20 cellular contexts compared by ENCODE assay signal in genomic region chr7:100490483-100491191, GRCh38. TPM values are rescaled to one million over a fixed set of nuclear protein-coding genes. Genes with fewer than 3 reads are reported as not detected.
DNase-seq lines count a peak whose midpoint lies in the region; ATAC-seq, FAIRE-seq and TF ChIP-seq lines count a peak whose summit lies in the region.
"Had no signal": no experiment of that assay in that cellular context is flagged by ENCODE, and none has a peak within 500 bp of the region (broad histone marks: within the 10 kb centered on the region; RNA-seq: fewer than 3 reads in every experiment).

No MANE protein-coding gene starts in this region.

- POLR2A ChIA-PET in CD8-positive, alpha-beta T cell (lab: Charles Lee): no interaction called here

- DNase-seq in DMS53 (lab: John Stamatoyannopoulos, UW) (peak; percentile 73), DMS53 treated with DMSO at 0.1 percent for 48 hours (lab: John Stamatoyannopoulos, UW; ENCODE audit: unreplicated experiment) (no peak), NCI-H69 (lab: John Stamatoyannopoulos, UW) (peak; percentile 40), frontal cortex (ENCODE audit: low spot score in 2 of 2) (peak; percentile 10 to 11), substantia nigra (lab: John Stamatoyannopoulos, UW) (no peak)
- no peak for DNase-seq in CD8-positive, alpha-beta T cell
- DNase-seq in effector memory CD8-positive, alpha-beta T cell: no peak
- DNase-seq: activated B cell treated with CpG ODN at 0.5 μM for 24 hours, lower lobe of right lung had no signal

- peaks cover 13% of the 10 kb centered on the region for H3K4me1 Mint-ChIP-seq in CD8-positive, alpha-beta T cell (ENCODE audit: low read depth)
- peaks cover 6 to 10% of the 10 kb centered on the region in 2 donors for H3K4me1 Mint-ChIP-seq in effector memory CD8-positive, alpha-beta T cell (ENCODE audit: low read depth in 2 of 2)

- FAIRE-seq in frontal cortex (lab: Jason Lieb, UNC): no peak
- FAIRE-seq: colon, H54 had no signal

- CTCF ChIA-PET in CD8-positive, alpha-beta T cell (lab: Charles Lee): interaction anchor here (1.9 to 3.2 kb wide), 2 partner anchors 10 to 21 kb away, joined by 5 to 15 read pairs; no protein-coding TSS in a partner anchor

- H3K4me1 ChIP-seq in CD8-positive, alpha-beta T cell (ENCODE audit: insufficient read depth, low read length): peaks cover 12% of the 10 kb centered on the region
- H3K4me1 ChIP-seq: parathyroid adenoma had no signal

- no peaks in the 10 kb centered on the region for H3K27me3 ChIP-seq in CD8-positive, alpha-beta T cell (ENCODE audit: insufficient read depth, low read length)
- H3K27me3 ChIP-seq: upper lobe of left lung had no signal

- no peak overlapping the region for H3K4me3 ChIP-seq in CD8-positive, alpha-beta T cell (ENCODE audit: low read depth, low read length)
- H3K4me3 ChIP-seq: lower lobe of right lung, SJCRH30, upper lobe of left lung had no signal

- intact Hi-C loops in CD8-positive, alpha-beta T cell (cut with DNase I, micrococcal nuclease): loop anchor here in 1 of 2 experiments (2.0 kb wide), 1 partner anchor 16 kb away; no protein-coding TSS in a partner anchor

- H3K36me3 Mint-ChIP-seq in CD8-positive, alpha-beta T cell: no peaks in the 10 kb centered on the region
- peaks cover 5% of the 10 kb centered on the region for H3K36me3 Mint-ChIP-seq in effector memory CD8-positive, alpha-beta T cell (ENCODE audit: insufficient read depth)
- H3K36me3 Mint-ChIP-seq: activated naive CD4-positive, alpha-beta T cell treated with anti-CD3 and anti-CD28 coated beads, Interleukin-2, amount 10 ng/mL, durations not matched to agents 7 days and 5 days had no signal

- peak overlapping the region; percentile 51 for H3K27ac ChIP-seq in substantia nigra (ENCODE audit: low read depth, low read length, poor library complexity, severe bottlenecking)
- no peak overlapping the region for H3K27ac ChIP-seq in CD8-positive, alpha-beta T cell (ENCODE audit: low read depth, low read length)
- H3K27ac ChIP-seq: 22Rv1, lower lobe of right lung, parathyroid adenoma, SJCRH30, upper lobe of left lung had no signal

- no peaks in the 10 kb centered on the region for H3K27me3 Mint-ChIP-seq in CD8-positive, alpha-beta T cell (ENCODE audit: low read depth)
- peaks cover 0 to 4% of the 10 kb centered on the region in 2 donors for H3K27me3 Mint-ChIP-seq in effector memory CD8-positive, alpha-beta T cell

- ATAC-seq in HG02840 (IDR thresholded peaks at IDR 0.05; ENCODE audit: low FRiP score, unreplicated experiment): no peak
- no peak for ATAC-seq in CD8-positive, alpha-beta T cell
- no peak for ATAC-seq in effector memory CD8-positive, alpha-beta T cell (replicated peaks)
- ATAC-seq: lower lobe of right lung had no signal

- no peaks in the 10 kb centered on the region for H3K36me3 ChIP-seq in CD8-positive, alpha-beta T cell (ENCODE audit: insufficient read depth, low read length)
- H3K36me3 ChIP-seq: lower lobe of right lung, SJCRH30, upper lobe of left lung had no signal

- H3K4me3 Mint-ChIP-seq in CD8-positive, alpha-beta T cell: no peak overlapping the region
- H3K4me3 Mint-ChIP-seq in effector memory CD8-positive, alpha-beta T cell: no peak overlapping the region
- H3K4me3 Mint-ChIP-seq: activated B cell treated with CpG ODN at 0.5 μM for 24 hours; activated CD8-positive, alpha-beta T cell treated with anti-CD3 and anti-CD28 coated beads, Interleukin-2, amount 10 ng/mL, durations not matched to agents 7 days and 5 days; activated naive CD4-positive, alpha-beta T cell treated with anti-CD3 and anti-CD28 coated beads, Interleukin-2, amount 10 ng/mL, durations not matched to agents 7 days and 5 days; T-helper 2 cell treated with Interferon-gamma antibody and Interleukin-4, amounts not matched to agents 5 μg/mL and 100 μg/mL, for 36 hours had no signal

- no peak for TF ChIP-seq CTCF in CD8-positive, alpha-beta T cell (IDR thresholded peaks at IDR 0.05)

- H3K27ac Mint-ChIP-seq in CD8-positive, alpha-beta T cell: no peak overlapping the region
- H3K27ac Mint-ChIP-seq in effector memory CD8-positive, alpha-beta T cell: no peak overlapping the region
- H3K27ac Mint-ChIP-seq: activated B cell treated with CpG ODN at 0.5 μM for 24 hours; activated CD8-positive, alpha-beta T cell treated with anti-CD3 and anti-CD28 coated beads, Interleukin-2, amount 10 ng/mL, durations not matched to agents 7 days and 5 days; activated naive CD4-positive, alpha-beta T cell treated with anti-CD3 and anti-CD28 coated beads, Interleukin-2, amount 10 ng/mL, durations not matched to agents 7 days and 5 days; T-helper 2 cell treated with Interferon-gamma antibody and Interleukin-4, amounts not matched to agents 5 μg/mL and 100 μg/mL, for 36 hours had no signal

- no peaks in the 10 kb centered on the region for H3K9me3 ChIP-seq in CD8-positive, alpha-beta T cell (ENCODE audit: low read length)
- H3K9me3 ChIP-seq: lower lobe of right lung, SJCRH30, upper lobe of left lung had no signal

- no peaks in the 10 kb centered on the region for H3K9me3 Mint-ChIP-seq in CD8-positive, alpha-beta T cell
- no peaks in the 10 kb centered on the region for H3K9me3 Mint-ChIP-seq in effector memory CD8-positive, alpha-beta T cell
- H3K9me3 Mint-ChIP-seq: activated B cell treated with CpG ODN at 0.5 μM for 24 hours; activated naive CD4-positive, alpha-beta T cell treated with anti-CD3 and anti-CD28 coated beads, Interleukin-2, amount 10 ng/mL, durations not matched to agents 7 days and 5 days; T-helper 2 cell treated with Interferon-gamma antibody and Interleukin-4, amounts not matched to agents 5 μg/mL and 100 μg/mL, for 36 hours had no signal

RNA-seq across cellular contexts. Expression of gene NYAP1, which starts 6.9 kb away (rescaled TPM):
- total RNA-seq in frontal cortex: 55.0 TPM
- total RNA-seq in CD8-positive, alpha-beta T cell: under 1 TPM; 0.33 to 0.38 TPM
- total RNA-seq: activated B cell treated with CpG ODN at 0.5 μM for 24 hours had no signal

RNA-seq across cellular contexts. Expression of gene TSC22D4, which starts 11.6 kb away (rescaled TPM):
- 7.3 TPM for total RNA-seq in frontal cortex
- 10 to 100 TPM; 30.7 to 32.3 TPM for total RNA-seq in CD8-positive, alpha-beta T cell

RNA-seq across cellular contexts. Expression of gene SPACDR, which starts 26.6 kb away (rescaled TPM):
- not detected for total RNA-seq in frontal cortex
- total RNA-seq in CD8-positive, alpha-beta T cell: under 1 TPM in 1 of 2 experiments, not detected in 1; 0.94 TPM
- total RNA-seq: G401, SJCRH30 had no signal

RNA-seq across cellular contexts. Expression of gene AGFG2, which starts 48.4 kb away (rescaled TPM):
- 2.0 TPM for total RNA-seq in frontal cortex
- 1 to 10 TPM; 4.4 to 6.3 TPM for total RNA-seq in CD8-positive, alpha-beta T cell

RNA-seq across cellular contexts. Expression of gene PPP1R35, which starts 54.3 kb away (rescaled TPM):
- 7.3 TPM for total RNA-seq in frontal cortex
- 10 to 100 TPM; 29.4 to 33.5 TPM for total RNA-seq in CD8-positive, alpha-beta T cell

Comparison
In these comparisons a context has a peak if more than half of its experiments do, and no peak if none do; other contexts are left out.
1. DNase-seq: peak in DMS53 (single experiment), NCI-H69 (single experiment) and frontal cortex (2 of 2); none in DMS53 treated with DMSO at 0.1 percent for 48 hours (single experiment), substantia nigra (0 of 49), CD8-positive, alpha-beta T cell (0 of 7) and effector memory CD8-positive, alpha-beta T cell (0 of 3).
2. RNA of gene NYAP1, which starts 6.9 kb away (total RNA-seq): 55.0 TPM in frontal cortex (single experiment); 0.33 to 0.38 TPM in CD8-positive, alpha-beta T cell; every median in the first group is over 10 times any median in the second.